8 cellular contexts compared by ENCODE assay signal in the genomic region with DNA sequence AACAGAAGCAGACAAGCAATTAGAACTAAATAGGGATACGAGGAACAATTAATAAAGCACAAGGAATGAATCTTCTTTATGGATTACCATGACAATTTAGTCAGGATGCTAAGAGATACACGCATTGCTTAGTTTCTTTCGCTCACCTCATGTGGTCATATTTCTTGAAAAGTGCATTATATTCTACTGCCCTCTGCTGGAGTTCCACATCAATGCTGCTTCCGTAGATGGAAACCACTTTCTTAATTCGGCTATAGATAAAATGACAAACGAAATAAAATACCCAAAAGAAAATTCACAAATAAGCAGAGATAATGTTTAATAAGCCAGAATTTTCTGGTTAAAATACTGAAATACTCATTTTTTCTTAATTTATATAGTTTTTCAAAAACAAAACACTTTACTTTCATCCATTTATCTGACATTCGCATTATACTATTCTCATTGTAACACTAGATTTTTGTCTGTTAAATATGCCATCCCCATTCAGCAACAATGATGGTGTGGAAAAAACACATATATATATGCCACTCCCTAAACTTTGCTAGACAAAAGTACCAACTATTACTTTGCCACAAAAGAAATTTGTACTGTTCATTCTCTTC. TPM values are rescaled to one million over a fixed set of nuclear protein-coding genes. Genes with fewer than 3 reads are reported as not detected.
DNase-seq lines count a peak whose midpoint lies in the region; ATAC-seq and TF ChIP-seq lines count a peak whose summit lies in the region.

No MANE protein-coding gene starts in this region.

- H3K27ac Mint-ChIP-seq in activated B cell treated with CpG ODN at 0.5 μM for 24 hours: no peak overlapping the region
- H3K27ac Mint-ChIP-seq in glutamatergic neuron (ENCODE audit: unreplicated experiment): no peak overlapping the region

- ATAC-seq in heart right ventricle (no peak), right cardiac atrium (no peak), activated B cell treated with CpG ODN at 0.5 μM for 24 hours (ENCODE audit: low read depth) (peak; percentile 60), HG02759 (IDR thresholded peaks at IDR 0.05; ENCODE audit: unreplicated experiment) (no peak)
- ATAC-seq in stimulated activated naive CD8-positive, alpha-beta T cell treated with anti-CD3 and anti-CD28 coated beads, Interleukin-15, Interleukin-2, amounts not matched to agents 100 U/mL and 50 U/mL, for 24 hours: peak; percentile 49

- H3K9me3 ChIP-seq in heart right ventricle (no peaks in the 10 kb centered on the region), right cardiac atrium (ENCODE audit: control insufficient read depth, low read length) (no peaks in the 10 kb centered on the region)

- H3K27me3 ChIP-seq in heart right ventricle: no peaks in the 10 kb centered on the region
- H3K27me3 ChIP-seq in right cardiac atrium (ENCODE audit: control insufficient read depth, insufficient read depth): no peaks in the 10 kb centered on the region

- H3K4me1 Mint-ChIP-seq in activated B cell treated with CpG ODN at 0.5 μM for 24 hours (no peaks in the 10 kb centered on the region), glutamatergic neuron (ENCODE audit: low read depth, unreplicated experiment) (no peaks in the 10 kb centered on the region)

- H3K27me3 Mint-ChIP-seq in activated B cell treated with CpG ODN at 0.5 μM for 24 hours: no peaks in the 10 kb centered on the region
- H3K27me3 Mint-ChIP-seq in glutamatergic neuron (ENCODE audit: unreplicated experiment): no peaks in the 10 kb centered on the region

- POLR2A ChIA-PET in activated B cell treated with CpG ODN at 0.5 μM for 24 hours (lab: Charles Lee): interaction anchor here (0.8 to 1.0 kb wide), 2 partner anchors 20 to 164 kb away, joined by 4 read pairs; no protein-coding TSS in a partner anchor

- CTCF ChIA-PET in activated B cell treated with CpG ODN at 0.5 μM for 24 hours (lab: Charles Lee): no interaction called here

- intact Hi-C loops in heart right ventricle (cut with DNase I): no loop called here
- intact Hi-C loops in right cardiac atrium (cut with DNase I): loop anchor here in 1 of 4 donors (5.0 kb wide), 1 partner anchor 216 kb away; no protein-coding TSS in a partner anchor
- intact Hi-C loops in activated B cell treated with CpG ODN at 0.5 μM for 24 hours (cut with micrococcal nuclease): loop anchor here (1.0 to 5.0 kb wide), 7 partner anchors 20 to 334 kb away; no protein-coding TSS in a partner anchor

- H3K4me3 ChIP-seq in heart right ventricle: no peak overlapping the region
- H3K4me3 ChIP-seq in right cardiac atrium (ENCODE audit: low read length): no peak overlapping the region

- H3K4me3 Mint-ChIP-seq in activated B cell treated with CpG ODN at 0.5 μM for 24 hours (no peak overlapping the region), glutamatergic neuron (ENCODE audit: unreplicated experiment) (no peak overlapping the region)

- H3K27ac ChIP-seq in heart right ventricle (no peak overlapping the region), right cardiac atrium (ENCODE audit: low read length) (no peak overlapping the region)

- H3K36me3 Mint-ChIP-seq in activated B cell treated with CpG ODN at 0.5 μM for 24 hours (ENCODE audit: low read depth) (peaks cover 74% of the 10 kb centered on the region), glutamatergic neuron (ENCODE audit: unreplicated experiment) (peaks cover 4% of the 10 kb centered on the region)

- 57 to 61% methylated on average over 7 of the region's 7 CpGs for WGBS in heart right ventricle, 2 donors
- 52% methylated on average over 7 of the region's 7 CpGs for WGBS in right cardiac atrium

- peak; percentile 38 to 78 (median 70) for TF ChIP-seq CTCF in heart right ventricle (IDR thresholded peaks at IDR 0.05)
- peak; percentile 88 for TF ChIP-seq CTCF in activated B cell treated with CpG ODN at 0.5 μM for 24 hours (IDR thresholded peaks at IDR 0.05)
- TF ChIP-seq CTCF in glutamatergic neuron (IDR thresholded peaks at IDR 0.05; ENCODE audit: partially characterized antibody, unreplicated experiment): peak; percentile 75

- H3K4me1 ChIP-seq in heart right ventricle: peaks cover 0 to 7% (median 0%) of the 10 kb centered on the region in 9 donors
- no peaks in the 10 kb centered on the region for H3K4me1 ChIP-seq in right cardiac atrium (ENCODE audit: control insufficient read depth, insufficient read depth, low read length)

- H3K9me3 Mint-ChIP-seq in activated B cell treated with CpG ODN at 0.5 μM for 24 hours (no peaks in the 10 kb centered on the region), glutamatergic neuron (ENCODE audit: unreplicated experiment) (no peaks in the 10 kb centered on the region)

- peaks cover 0 to 100% (median 50%) of the 10 kb centered on the region in 9 donors for H3K36me3 ChIP-seq in heart right ventricle

- DNase-seq in heart right ventricle (no peak), right cardiac atrium (no peak), LoVo (ENCODE audit: low spot score) (peak; percentile 46), activated B cell treated with CpG ODN at 0.5 μM for 24 hours (no peak), glutamatergic neuron (no peak), mesenteric fat pad (ENCODE audit: low spot score) (no peak)
- no peak for DNase-seq in stimulated activated naive CD8-positive, alpha-beta T cell treated with anti-CD3 and anti-CD28 coated beads, Interleukin-15, Interleukin-2, amounts not matched to agents 100 U/mL and 50 U/mL, for 24 hours

RNA-seq across cellular contexts. Expression of a gene that starts 22.0 kb away (rescaled TPM):
- 1 to 10 TPM; 1.9 to 5.3 (median 3.4) TPM for total RNA-seq in heart right ventricle
- 1 to 10 TPM in 1 of 2 donors, under 1 TPM in 1; 0.77 to 1.7 TPM for polyA plus RNA-seq in heart right ventricle
- total RNA-seq in right cardiac atrium: 1 to 10 TPM; 6.1 to 6.8 (median 6.5) TPM
- 1.9 TPM for polyA plus RNA-seq in right cardiac atrium
- 9.2 and 10.0 TPM in 2 replicates for total RNA-seq in activated B cell treated with CpG ODN at 0.5 μM for 24 hours
- 8.1 TPM for total RNA-seq in glutamatergic neuron (ENCODE audit: unreplicated experiment)
- total RNA-seq in mesenteric fat pad: 16.5 TPM

Comparison
In these comparisons a context has a peak if more than half of its experiments do, and no peak if none do; other contexts are left out.
1. ATAC-seq: peak in activated B cell treated with CpG ODN at 0.5 μM for 24 hours (single experiment) and stimulated activated naive CD8-positive, alpha-beta T cell treated with anti-CD3 and anti-CD28 coated beads, Interleukin-15, Interleukin-2, amounts not matched to agents 100 U/mL and 50 U/mL, for 24 hours (single experiment); none in heart right ventricle (0 of 8), right cardiac atrium (0 of 2) and HG02759 (single experiment).
2. Peak in every context shown above with its lines, with median percentiles within 50 percentile points of each other: CTCF ChIP-seq.